ENCODE assay signal across 1 cellular context in the genomic region with DNA sequence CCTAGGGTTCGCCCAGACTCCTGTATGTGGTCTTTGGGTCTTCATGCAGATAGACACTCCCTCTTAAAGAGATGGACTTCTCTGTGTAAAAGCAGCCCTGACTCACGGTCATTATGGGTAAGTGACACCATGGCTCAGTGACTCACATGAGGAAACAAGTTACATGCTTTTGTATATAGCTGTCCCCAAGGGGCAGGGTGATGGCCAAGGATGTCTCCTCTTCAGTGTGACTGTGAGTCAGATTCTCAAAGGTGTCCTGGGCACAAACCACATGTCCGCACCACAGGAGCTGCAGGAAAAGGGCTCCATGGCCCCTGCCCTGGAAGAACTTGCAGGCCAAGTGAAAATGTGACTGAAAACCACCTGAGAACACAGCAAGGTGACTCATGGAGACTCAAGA.
A peak's percentile ranks its signal among the peaks of the same experiment; 100 is the strongest.
TF ChIP-seq lines count a peak whose summit lies in the region.

No MANE protein-coding gene starts in this region.

TF ChIP-seq in HCT116, 20 proteins besides CTCF, POLR2A, EP300 and RAD21 (continued from another document):
- TF ChIP-seq, protein P1, sequence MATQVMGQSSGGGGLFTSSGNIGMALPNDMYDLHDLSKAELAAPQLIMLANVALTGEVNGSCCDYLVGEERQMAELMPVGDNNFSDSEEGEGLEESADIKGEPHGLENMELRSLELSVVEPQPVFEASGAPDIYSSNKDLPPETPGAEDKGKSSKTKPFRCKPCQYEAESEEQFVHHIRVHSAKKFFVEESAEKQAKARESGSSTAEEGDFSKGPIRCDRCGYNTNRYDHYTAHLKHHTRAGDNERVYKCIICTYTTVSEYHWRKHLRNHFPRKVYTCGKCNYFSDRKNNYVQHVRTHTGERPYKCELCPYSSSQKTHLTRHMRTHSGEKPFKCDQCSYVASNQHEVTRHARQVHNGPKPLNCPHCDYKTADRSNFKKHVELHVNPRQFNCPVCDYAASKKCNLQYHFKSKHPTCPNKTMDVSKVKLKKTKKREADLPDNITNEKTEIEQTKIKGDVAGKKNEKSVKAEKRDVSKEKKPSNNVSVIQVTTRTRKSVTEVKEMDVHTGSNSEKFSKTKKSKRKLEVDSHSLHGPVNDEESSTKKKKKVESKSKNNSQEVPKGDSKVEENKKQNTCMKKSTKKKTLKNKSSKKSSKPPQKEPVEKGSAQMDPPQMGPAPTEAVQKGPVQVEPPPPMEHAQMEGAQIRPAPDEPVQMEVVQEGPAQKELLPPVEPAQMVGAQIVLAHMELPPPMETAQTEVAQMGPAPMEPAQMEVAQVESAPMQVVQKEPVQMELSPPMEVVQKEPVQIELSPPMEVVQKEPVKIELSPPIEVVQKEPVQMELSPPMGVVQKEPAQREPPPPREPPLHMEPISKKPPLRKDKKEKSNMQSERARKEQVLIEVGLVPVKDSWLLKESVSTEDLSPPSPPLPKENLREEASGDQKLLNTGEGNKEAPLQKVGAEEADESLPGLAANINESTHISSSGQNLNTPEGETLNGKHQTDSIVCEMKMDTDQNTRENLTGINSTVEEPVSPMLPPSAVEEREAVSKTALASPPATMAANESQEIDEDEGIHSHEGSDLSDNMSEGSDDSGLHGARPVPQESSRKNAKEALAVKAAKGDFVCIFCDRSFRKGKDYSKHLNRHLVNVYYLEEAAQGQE (IDR thresholded peaks at IDR 0.05; ENCODE audit: low read depth): no peak
- TF ChIP-seq, protein P2, sequence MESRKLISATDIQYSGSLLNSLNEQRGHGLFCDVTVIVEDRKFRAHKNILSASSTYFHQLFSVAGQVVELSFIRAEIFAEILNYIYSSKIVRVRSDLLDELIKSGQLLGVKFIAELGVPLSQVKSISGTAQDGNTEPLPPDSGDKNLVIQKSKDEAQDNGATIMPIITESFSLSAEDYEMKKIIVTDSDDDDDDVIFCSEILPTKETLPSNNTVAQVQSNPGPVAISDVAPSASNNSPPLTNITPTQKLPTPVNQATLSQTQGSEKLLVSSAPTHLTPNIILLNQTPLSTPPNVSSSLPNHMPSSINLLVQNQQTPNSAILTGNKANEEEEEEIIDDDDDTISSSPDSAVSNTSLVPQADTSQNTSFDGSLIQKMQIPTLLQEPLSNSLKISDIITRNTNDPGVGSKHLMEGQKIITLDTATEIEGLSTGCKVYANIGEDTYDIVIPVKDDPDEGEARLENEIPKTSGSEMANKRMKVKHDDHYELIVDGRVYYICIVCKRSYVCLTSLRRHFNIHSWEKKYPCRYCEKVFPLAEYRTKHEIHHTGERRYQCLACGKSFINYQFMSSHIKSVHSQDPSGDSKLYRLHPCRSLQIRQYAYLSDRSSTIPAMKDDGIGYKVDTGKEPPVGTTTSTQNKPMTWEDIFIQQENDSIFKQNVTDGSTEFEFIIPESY (IDR thresholded peaks at IDR 0.05; ENCODE audit: extremely low read depth, insufficient replicate concordance, low read length): no peak
- TF ChIP-seq ZNF274 (IDR thresholded peaks at IDR 0.05; ENCODE audit: low read depth, low read length) (no peak), JUND (IDR thresholded peaks at IDR 0.05) (peak; percentile 83), YY1 (IDR thresholded peaks at IDR 0.05; ENCODE audit: extremely low read depth, insufficient replicate concordance, low read depth, low read length) (no peak), EGR1 (IDR thresholded peaks at IDR 0.05; ENCODE audit: low read depth) (no peak), POLR2AphosphoS5 (IDR thresholded peaks at IDR 0.05; ENCODE audit: low read depth, low read length) (no peak), CEBPB (IDR thresholded peaks at IDR 0.05; ENCODE audit: low read depth) (peak; percentile 37), TCF7L2 (IDR thresholded peaks at IDR 0.05; ENCODE audit: borderline replicate concordance, extremely low read depth, insufficient read depth, insufficient read length) (no peak), EZH2phosphoT487 (IDR thresholded peaks at IDR 0.05; ENCODE audit: borderline replicate concordance) (no peak), SIN3A (IDR thresholded peaks at IDR 0.05; ENCODE audit: low read depth) (peak; percentile 46; the same call in 1 of the 2 replicates), SP1 (IDR thresholded peaks at IDR 0.05; ENCODE audit: low read depth) (peak; percentile 73), ZFX (IDR thresholded peaks at IDR 0.05) (no peak), ELF1 (IDR thresholded peaks at IDR 0.05; ENCODE audit: borderline replicate concordance, low read depth) (no peak), FOSL1 (IDR thresholded peaks at IDR 0.05; ENCODE audit: low read depth) (peak; percentile 81), EZH2 (IDR thresholded peaks at IDR 0.05) (no peak)
- TF ChIP-seq, protein P3, sequence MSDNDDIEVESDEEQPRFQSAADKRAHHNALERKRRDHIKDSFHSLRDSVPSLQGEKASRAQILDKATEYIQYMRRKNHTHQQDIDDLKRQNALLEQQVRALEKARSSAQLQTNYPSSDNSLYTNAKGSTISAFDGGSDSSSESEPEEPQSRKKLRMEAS (IDR thresholded peaks at IDR 0.05): peak; percentile 72
- TF ChIP-seq, protein P4, sequence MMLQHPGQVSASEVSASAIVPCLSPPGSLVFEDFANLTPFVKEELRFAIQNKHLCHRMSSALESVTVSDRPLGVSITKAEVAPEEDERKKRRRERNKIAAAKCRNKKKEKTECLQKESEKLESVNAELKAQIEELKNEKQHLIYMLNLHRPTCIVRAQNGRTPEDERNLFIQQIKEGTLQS (IDR thresholded peaks at IDR 0.05): no peak
